ENCODE assay signal across 25 cellular contexts in genomic region chr13:51269039-51269438, GRCh38. TPM values are rescaled to one million over a fixed set of nuclear protein-coding genes. Genes with fewer than 3 reads are reported as not detected.
DNase-seq lines count a peak whose midpoint lies in the region; ATAC-seq and TF ChIP-seq lines count a peak whose summit lies in the region.
"Had no signal": no experiment of that assay in that cellular context is flagged by ENCODE, and none has a peak within 500 bp of the region (broad histone marks: within the 10 kb centered on the region; RNA-seq: fewer than 3 reads in every experiment).

No MANE protein-coding gene starts in this region.

- no peaks in the 10 kb centered on the region for H3F3A ChIP-seq in MM.1S (ENCODE audit: insufficient read depth, low read length)

- H3K27ac ChIP-seq in ACC112 (ENCODE audit: low read depth, low read length) (0 out of 2 replicates have a peak overlapping the region, but pooled peaks have one; percentile 15), MM.1S (ENCODE audit: low read length) (no peak overlapping the region)
- H3K27ac ChIP-seq: gastrocnemius medialis, KMS-11, neural progenitor cell, SJCRH30, thyroid gland had no signal

- DNase-seq in HFFc6: peak; percentile 43
- DNase-seq in cardiac fibroblast (ENCODE audit: low read depth in 2 of 2): peak; percentile 33 to 68
- peak; percentile 87 for DNase-seq in iris pigment epithelial cell (ENCODE audit: low read depth)
- no peak for DNase-seq in MM.1S
- no peak for DNase-seq in NCI-H748 (lab: John Stamatoyannopoulos, UW; ENCODE audit: unreplicated experiment)
- DNase-seq: activated CD8-positive, alpha-beta memory T cell treated with anti-CD3 and anti-CD28 coated beads for 24 hours; activated naive CD8-positive, alpha-beta T cell treated with anti-CD3 and anti-CD28 coated beads, Interleukin-2, amount 50 U/mL, for 24 hours; CD4-positive, CD25-positive, alpha-beta regulatory T cell; DMS53; gastrocnemius medialis; NCI-H1105 treated with DMSO at 0.1 percent for 48 hours; NCI-H2107; NCI-H526; OCI-M1; thyroid gland had no signal

- H3K4me3 ChIP-seq in ACC112 (ENCODE audit: low read depth, low read length): no peak overlapping the region
- no peak overlapping the region for H3K4me3 ChIP-seq in cardiac fibroblast (replicated peaks in 1 of 2; ENCODE audit: low read depth in 2 of 2, low read length in 2 of 2)
- no peak overlapping the region for H3K4me3 ChIP-seq in MM.1S (ENCODE audit: low read length)
- H3K4me3 ChIP-seq: gastrocnemius medialis, neural progenitor cell, SJCRH30, thyroid gland had no signal

- no peaks in the 10 kb centered on the region for H3K27me3 ChIP-seq in ACC112 (ENCODE audit: insufficient read depth, low read length)
- H3K27me3 ChIP-seq in MM.1S (replicated peaks; ENCODE audit: insufficient read depth, low read length): no peaks in the 10 kb centered on the region
- H3K27me3 ChIP-seq: gastrocnemius medialis, neural progenitor cell, SJCRH30, thyroid gland had no signal

- peaks cover 1% of the 10 kb centered on the region for H3K27me3 Mint-ChIP-seq in HFFc6 (ENCODE audit: insufficient read depth)
- H3K27me3 Mint-ChIP-seq: activated naive CD8-positive, alpha-beta T cell treated with anti-CD3 and anti-CD28 coated beads, Interleukin-2, amount 50 U/mL, for 24 hours had no signal

- H3K9ac ChIP-seq in MM.1S (ENCODE audit: low read length): no peak overlapping the region
- H3K9ac ChIP-seq: KMS-11, neural progenitor cell had no signal

- H3K9me3 Mint-ChIP-seq in HFFc6: no peaks in the 10 kb centered on the region
- H3K9me3 Mint-ChIP-seq: activated naive CD8-positive, alpha-beta T cell treated with anti-CD3 and anti-CD28 coated beads, Interleukin-2, amount 50 U/mL, for 24 hours; activated T-helper 1 cell treated with anti-CD3 and anti-CD28 coated beads, Interleukin-12 subunit alpha, Interleukin-12 subunit beta, Interleukin-2, Interleukin-4 antibody, amounts not matched to agents 30 ng/mL and 10 ng/mL and 1 ng/mL, durations not matched to agents 14 hours and 24 hours and 36 hours; central memory CD8-positive, alpha-beta T cell; neural progenitor cell; T-helper 2 cell treated with Interferon-gamma antibody and Interleukin-4, amounts not matched to agents 5 μg/mL and 100 μg/mL, for 36 hours had no signal

- no peak overlapping the region for H2AFZ ChIP-seq in ACC112 (ENCODE audit: low read length, unreplicated experiment)
- no peak overlapping the region for H2AFZ ChIP-seq in MM.1S (ENCODE audit: low read length)
- H2AFZ ChIP-seq: neural progenitor cell had no signal

- peaks cover 24% of the 10 kb centered on the region for H3K4me1 Mint-ChIP-seq in HFFc6 (ENCODE audit: low read depth)
- H3K4me1 Mint-ChIP-seq: activated naive CD8-positive, alpha-beta T cell treated with anti-CD3 and anti-CD28 coated beads, Interleukin-2, amount 50 U/mL, for 24 hours; CD4-positive, CD25-positive, alpha-beta regulatory T cell; central memory CD8-positive, alpha-beta T cell had no signal

- TF ChIP-seq CTCF in HFFc6 (IDR thresholded peaks at IDR 0.05): no peak
- no peak for TF ChIP-seq CTCF in cardiac fibroblast (IDR thresholded peaks at IDR 0.05; ENCODE audit: low read depth, low read length)
- TF ChIP-seq CTCF in MM.1S (IDR thresholded peaks at IDR 0.05; ENCODE audit: low read length): no peak

- H3K4me2 ChIP-seq in MM.1S (ENCODE audit: low read depth, low read length): no peak overlapping the region
- H3K4me2 ChIP-seq: KMS-11, neural progenitor cell had no signal

- H3K36me3 Mint-ChIP-seq in HFFc6 (ENCODE audit: low read depth): no peaks in the 10 kb centered on the region
- H3K36me3 Mint-ChIP-seq: CD4-positive, CD25-positive, alpha-beta regulatory T cell; neural progenitor cell had no signal

- no peak overlapping the region; the same call in 1 of the 2 replicates for H3K27ac Mint-ChIP-seq in HFFc6
- H3K27ac Mint-ChIP-seq: activated naive CD8-positive, alpha-beta T cell treated with anti-CD3 and anti-CD28 coated beads, Interleukin-2, amount 50 U/mL, for 24 hours; activated T-helper 1 cell treated with anti-CD3 and anti-CD28 coated beads, Interleukin-12 subunit alpha, Interleukin-12 subunit beta, Interleukin-2, Interleukin-4 antibody, amounts not matched to agents 30 ng/mL and 10 ng/mL and 1 ng/mL, durations not matched to agents 14 hours and 24 hours and 36 hours; CD4-positive, CD25-positive, alpha-beta regulatory T cell; neural progenitor cell; T-helper 2 cell treated with Interferon-gamma antibody and Interleukin-4, amounts not matched to agents 5 μg/mL and 100 μg/mL, for 36 hours had no signal

- ATAC-seq in GM18517 (IDR thresholded peaks at IDR 0.05; ENCODE audit: unreplicated experiment): no peak
- no peak for ATAC-seq in HG02588 (IDR thresholded peaks at IDR 0.05; ENCODE audit: unreplicated experiment)
- ATAC-seq: activated CD4-positive, CD25-positive, alpha-beta regulatory T cell treated with anti-CD3 and anti-CD28 coated beads, Interleukin-2, amount 50 U/mL, for 24 hours; activated naive CD8-positive, alpha-beta T cell treated with anti-CD3 and anti-CD28 coated beads, Interleukin-2, amount 50 U/mL, for 24 hours; gastrocnemius medialis had no signal

- H3K9me3 ChIP-seq in MM.1S (replicated peaks; ENCODE audit: insufficient read depth, low read length): no peaks in the 10 kb centered on the region
- H3K9me3 ChIP-seq: gastrocnemius medialis, SJCRH30, thyroid gland had no signal

- H3K36me3 ChIP-seq in ACC112 (ENCODE audit: insufficient read depth, low read length) (no peaks in the 10 kb centered on the region), MM.1S (replicated peaks; ENCODE audit: insufficient read depth, low read length) (no peaks in the 10 kb centered on the region)
- H3K36me3 ChIP-seq: gastrocnemius medialis, neural progenitor cell, SJCRH30 had no signal

- no peaks in the 10 kb centered on the region for H4K20me1 ChIP-seq in MM.1S (ENCODE audit: insufficient read depth, low read length)

- H3K4me1 ChIP-seq in ACC112 (ENCODE audit: control insufficient read depth, insufficient read depth, low read length, unreplicated experiment): peaks cover 24% of the 10 kb centered on the region
- H3K4me1 ChIP-seq in MM.1S (ENCODE audit: low read length): no peaks in the 10 kb centered on the region

- H3K9me2 ChIP-seq in MM.1S (replicated peaks; ENCODE audit: insufficient read depth, low read length): no peaks in the 10 kb centered on the region

- no peak overlapping the region for H3K4me3 Mint-ChIP-seq in HFFc6
- H3K4me3 Mint-ChIP-seq: activated naive CD8-positive, alpha-beta T cell treated with anti-CD3 and anti-CD28 coated beads, Interleukin-2, amount 50 U/mL, for 24 hours; activated T-helper 1 cell treated with anti-CD3 and anti-CD28 coated beads, Interleukin-12 subunit alpha, Interleukin-12 subunit beta, Interleukin-2, Interleukin-4 antibody, amounts not matched to agents 30 ng/mL and 10 ng/mL and 1 ng/mL, durations not matched to agents 14 hours and 24 hours and 36 hours; CD4-positive, CD25-positive, alpha-beta regulatory T cell; central memory CD8-positive, alpha-beta T cell; neural progenitor cell; T-helper 2 cell treated with Interferon-gamma antibody and Interleukin-4, amounts not matched to agents 5 μg/mL and 100 μg/mL, for 36 hours had no signal

- H3K79me2 ChIP-seq in ACC112 (ENCODE audit: control insufficient read depth, insufficient read depth, low read length, unreplicated experiment) (no peaks in the 10 kb centered on the region), MM.1S (ENCODE audit: low read length) (no peaks in the 10 kb centered on the region)

RNA-seq across cellular contexts. Expression of gene FAM124A, which starts 46.8 kb away (rescaled TPM):
- not detected for total RNA-seq in HFFc6 (2021; fragmentation: NEBNext Ultra II Directional; extraction: Animal tissue kit (Norgen Biotek cat#: 25700))
- total RNA-seq: CD4-positive, CD25-positive, alpha-beta regulatory T cell had no signal

Comparison
In these comparisons a context has a peak if more than half of its experiments do, and no peak if none do; other contexts are left out.
1. DNase-seq: peak in HFFc6 (single experiment), cardiac fibroblast (2 of 2) and iris pigment epithelial cell (single experiment); none in MM.1S (single experiment) and NCI-H748 (single experiment).